ENCODE assay signal across 25 cellular contexts in the genomic region with DNA sequence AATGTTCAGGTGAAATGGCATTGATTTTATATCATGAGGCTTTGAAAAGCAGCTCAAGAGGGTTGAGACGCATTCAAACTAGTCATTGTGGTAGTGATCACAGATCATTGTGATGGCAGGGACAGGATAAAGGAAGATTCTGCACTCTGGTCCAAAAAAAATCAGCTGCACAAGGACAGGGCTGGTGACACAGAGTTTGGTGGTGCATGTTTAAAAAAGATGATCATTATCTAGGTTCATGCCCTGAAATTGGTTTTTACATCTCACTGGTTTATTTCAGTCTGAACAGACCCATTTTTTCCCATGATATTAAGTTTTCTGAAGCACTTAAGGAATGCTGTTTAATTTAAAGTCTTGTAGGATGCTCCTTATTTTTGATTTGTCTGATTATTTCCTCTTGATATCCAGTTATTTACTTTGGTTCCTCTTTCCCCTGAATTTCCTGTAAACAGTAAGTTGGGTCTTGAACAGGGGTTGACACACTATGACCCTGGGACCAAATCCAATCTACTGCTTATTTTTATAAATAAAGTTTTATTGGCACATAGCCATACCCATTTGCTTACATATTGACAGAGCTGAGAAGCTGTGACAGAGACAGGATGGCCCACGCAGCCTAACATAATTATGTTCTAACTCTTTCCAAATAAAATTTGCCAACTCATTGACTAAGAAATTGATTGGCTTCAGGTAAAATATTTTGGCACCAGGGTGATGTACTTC.
"Had no signal": no experiment of that assay in that cellular context is flagged by ENCODE, and none has a peak within 500 bp of the region (broad histone marks: within the 10 kb centered on the region; RNA-seq: fewer than 3 reads in every experiment).

No MANE protein-coding gene starts in this region.

- H3K9me3 ChIP-seq: SJSA1 had no signal

- H3K27me3 ChIP-seq: SJSA1 had no signal

- H3K4me3 ChIP-seq: SJSA1 had no signal

- H3K4me2 ChIP-seq: KMS-11 had no signal

- H3K9ac ChIP-seq: KMS-11 had no signal

- H3K27ac ChIP-seq: HL-60, KMS-11, SJSA1 had no signal

- H3K36me3 ChIP-seq: SJSA1 had no signal

- FAIRE-seq: HTR-8/SVneo, RCC 7860 had no signal

- DNase-seq: IMR-90, Kasumi-1, MV-4-11, NCI-H1048, NCI-H1105, NCI-H1417, NCI-H1436 treated with DMSO at 0.1 percent for 48 hours, NCI-H1694, NCI-H187 treated with DMSO at 0.1 percent for 48 hours, NCI-H2029 treated with DMSO at 0.1 percent for 48 hours, NCI-H2171 treated with DMSO at 0.1 percent for 48 hours, NCI-H345, NCI-H446 treated with DMSO at 0.1 percent for 48 hours, NCI-H510A treated with DMSO at 0.1 percent for 48 hours, NCI-H526, NCI-H82, Right ventricle myocardium superior, RPMI8226, SIG-M5, T-helper 2 cell had no signal
